26 cellular contexts compared by ENCODE assay signal in genomic region chr13:35566340-35566739, GRCh38.
DNase-seq lines count a peak whose midpoint lies in the region; ATAC-seq and TF ChIP-seq lines count a peak whose summit lies in the region.
"Had no signal": no experiment of that assay in that cellular context is flagged by ENCODE, and none has a peak within 500 bp of the region (broad histone marks: within the 10 kb centered on the region; RNA-seq: fewer than 3 reads in every experiment).

No MANE protein-coding gene starts in this region.

- no peaks in the 10 kb centered on the region for H3K36me3 ChIP-seq in OCI-LY7 (ENCODE audit: insufficient read depth, low read length)
- H3K36me3 ChIP-seq: HAP-1, thyroid gland had no signal

- TF ChIP-seq CTCF in HFF-Myc (IDR thresholded peaks at IDR 0.05; ENCODE audit: low read depth, low read length, missing control alignments) (no peak), WTC11 (IDR thresholded peaks at IDR 0.05) (no peak), OCI-LY7 (conservative IDR thresholded peaks at IDR 0.05; ENCODE audit: low read length) (no peak)

- no peaks in the 10 kb centered on the region for H3K79me2 ChIP-seq in OCI-LY7 (ENCODE audit: insufficient read depth, low read depth, low read length)

- POLR2A ChIA-PET in WTC11 (lab: Charles Lee), result no interaction called here
- POLR2A ChIA-PET in OCI-LY7 (lab: Charles Lee), result no interaction called here
- POLR2A ChIA-PET in activated CD8-positive, alpha-beta T cell treated with anti-CD3 and anti-CD28 coated beads, Interleukin-2, amount 10 ng/mL, durations not matched to agents 7 days and 5 days (lab: Charles Lee), result no interaction called here

- no peaks in the 10 kb centered on the region for H3K9me3 Mint-ChIP-seq in WTC11
- no peaks in the 10 kb centered on the region for H3K9me3 Mint-ChIP-seq in activated CD8-positive, alpha-beta T cell treated with anti-CD3 and anti-CD28 coated beads, Interleukin-2, amount 10 ng/mL, durations not matched to agents 7 days and 5 days (ENCODE audit: insufficient read depth)
- H3K9me3 Mint-ChIP-seq: activated naive CD8-positive, alpha-beta T cell treated with anti-CD3 and anti-CD28 coated beads for 36 hours; activated T-helper 2 cell treated with anti-CD3 and anti-CD28 coated beads, Interferon-gamma antibody, Interleukin-2, Interleukin-4, amounts not matched to agents 10 μg/mL and 5 μg/mL and 100 μg/mL, durations not matched to agents 14 hours and 24 hours and 36 hours; memory B cell; stimulated activated naive CD8-positive, alpha-beta T cell treated with anti-CD3 and anti-CD28 coated beads, Interleukin-15, Interleukin-2, amounts not matched to agents 100 ng/mL and 50 ng/mL, for 24 hours had no signal

- H3K4me3 Mint-ChIP-seq in WTC11, result no peak overlapping the region
- H3K4me3 Mint-ChIP-seq in activated CD8-positive, alpha-beta T cell treated with anti-CD3 and anti-CD28 coated beads, Interleukin-2, amount 10 ng/mL, durations not matched to agents 7 days and 5 days, result no peak overlapping the region
- H3K4me3 Mint-ChIP-seq: activated naive CD8-positive, alpha-beta T cell treated with anti-CD3 and anti-CD28 coated beads for 36 hours; CD4-positive, CD25-positive, alpha-beta regulatory T cell; memory B cell; stimulated activated naive CD8-positive, alpha-beta T cell treated with anti-CD3 and anti-CD28 coated beads, Interleukin-15, Interleukin-2, amounts not matched to agents 100 ng/mL and 50 ng/mL, for 24 hours had no signal

- no peaks in the 10 kb centered on the region for H4K20me1 ChIP-seq in OCI-LY7 (ENCODE audit: insufficient read depth, low read length)

- H3K9me3 ChIP-seq in OCI-LY7 (ENCODE audit: low read length), result no peaks in the 10 kb centered on the region
- H3K9me3 ChIP-seq: HAP-1, SK-N-SH, thyroid gland had no signal

- H3K4me3 ChIP-seq in HFF-Myc (replicated peaks; ENCODE audit: low read depth, low read length) (no peak overlapping the region), OCI-LY7 (ENCODE audit: low read depth, low read length, poor library complexity, severe bottlenecking) (no peak overlapping the region)
- H3K4me3 ChIP-seq: HAP-1, thyroid gland had no signal

- no peak overlapping the region for H3K4me2 ChIP-seq in OCI-LY7 (ENCODE audit: low read length)
- H3K4me2 ChIP-seq: SK-N-SH had no signal

- CTCF ChIA-PET in WTC11 (lab: Charles Lee) (no interaction called here), OCI-LY7 (lab: Charles Lee; ENCODE audit: unreplicated experiment) (no interaction called here)
- CTCF ChIA-PET in activated CD8-positive, alpha-beta T cell treated with anti-CD3 and anti-CD28 coated beads, Interleukin-2, amount 10 ng/mL, durations not matched to agents 7 days and 5 days (lab: Charles Lee), result no interaction called here

- H3K27ac ChIP-seq in OCI-LY7 (ENCODE audit: low read depth, low read length, poor library complexity, severe bottlenecking), result no peak overlapping the region
- H3K27ac ChIP-seq: thyroid gland had no signal

- no peaks in the 10 kb centered on the region for H3K4me1 ChIP-seq in OCI-LY7 (ENCODE audit: insufficient read depth, low read length, poor library complexity, severe bottlenecking)
- H3K4me1 ChIP-seq: HAP-1, thyroid gland had no signal

- no peaks in the 10 kb centered on the region for H3K27me3 Mint-ChIP-seq in WTC11 (ENCODE audit: low read depth)
- no peaks in the 10 kb centered on the region for H3K27me3 Mint-ChIP-seq in activated CD8-positive, alpha-beta T cell treated with anti-CD3 and anti-CD28 coated beads, Interleukin-2, amount 10 ng/mL, durations not matched to agents 7 days and 5 days (ENCODE audit: low read depth)
- H3K27me3 Mint-ChIP-seq: activated naive CD8-positive, alpha-beta T cell treated with anti-CD3 and anti-CD28 coated beads for 36 hours; CD4-positive, CD25-positive, alpha-beta regulatory T cell; memory B cell; stimulated activated naive CD8-positive, alpha-beta T cell treated with anti-CD3 and anti-CD28 coated beads, Interleukin-15, Interleukin-2, amounts not matched to agents 100 ng/mL and 50 ng/mL, for 24 hours had no signal

- H3K9me2 ChIP-seq in OCI-LY7 (ENCODE audit: insufficient read depth, low read length), result no peaks in the 10 kb centered on the region
- H3K9me2 ChIP-seq: SK-N-SH had no signal

- intact Hi-C loops in OCI-LY7 (cut with micrococcal nuclease; ENCODE audit: unreplicated experiment), result no loop called here

- no peak overlapping the region for H2AFZ ChIP-seq in OCI-LY7 (ENCODE audit: low read length)

- H3K4me1 Mint-ChIP-seq in WTC11, result 0 out of 2 replicates have a peak, but pooled peaks cover 4% of the 10 kb centered on the region
- H3K4me1 Mint-ChIP-seq in activated CD8-positive, alpha-beta T cell treated with anti-CD3 and anti-CD28 coated beads, Interleukin-2, amount 10 ng/mL, durations not matched to agents 7 days and 5 days (ENCODE audit: low read depth), result no peaks in the 10 kb centered on the region
- H3K4me1 Mint-ChIP-seq: activated naive CD8-positive, alpha-beta T cell treated with anti-CD3 and anti-CD28 coated beads for 36 hours; CD4-positive, CD25-positive, alpha-beta regulatory T cell; memory B cell had no signal

- H3K36me3 Mint-ChIP-seq in WTC11, result no peaks in the 10 kb centered on the region
- no peaks in the 10 kb centered on the region for H3K36me3 Mint-ChIP-seq in activated CD8-positive, alpha-beta T cell treated with anti-CD3 and anti-CD28 coated beads, Interleukin-2, amount 10 ng/mL, durations not matched to agents 7 days and 5 days (ENCODE audit: low read depth)
- H3K36me3 Mint-ChIP-seq: activated naive CD8-positive, alpha-beta T cell treated with anti-CD3 and anti-CD28 coated beads for 36 hours; CD4-positive, CD25-positive, alpha-beta regulatory T cell had no signal

- ATAC-seq in WTC11 (no peak), GM21723 (IDR thresholded peaks at IDR 0.05; ENCODE audit: unreplicated experiment) (no peak)
- ATAC-seq in activated CD8-positive, alpha-beta T cell treated with anti-CD3 and anti-CD28 coated beads, Interleukin-2, amount 10 ng/mL, durations not matched to agents 7 days and 5 days, result no peak
- ATAC-seq: left cardiac atrium had no signal

- peak overlapping the region; percentile 88; the same call in 1 of the 2 replicates for H3K27ac Mint-ChIP-seq in WTC11
- no peak overlapping the region for H3K27ac Mint-ChIP-seq in activated CD8-positive, alpha-beta T cell treated with anti-CD3 and anti-CD28 coated beads, Interleukin-2, amount 10 ng/mL, durations not matched to agents 7 days and 5 days
- H3K27ac Mint-ChIP-seq: activated naive CD8-positive, alpha-beta T cell treated with anti-CD3 and anti-CD28 coated beads for 36 hours; activated T-helper 2 cell treated with anti-CD3 and anti-CD28 coated beads, Interferon-gamma antibody, Interleukin-2, Interleukin-4, amounts not matched to agents 10 μg/mL and 5 μg/mL and 100 μg/mL, durations not matched to agents 14 hours and 24 hours and 36 hours; CD4-positive, CD25-positive, alpha-beta regulatory T cell; memory B cell; stimulated activated naive CD8-positive, alpha-beta T cell treated with anti-CD3 and anti-CD28 coated beads, Interleukin-15, Interleukin-2, amounts not matched to agents 100 ng/mL and 50 ng/mL, for 24 hours had no signal

- DNase-seq in HFF-Myc (ENCODE audit: extremely low read depth, low read depth) (peak; percentile 7), NAMALWA (ENCODE audit: low spot score) (peak; percentile 21), WTC11 (ENCODE audit: low spot score) (no peak), OCI-LY7 (ENCODE audit: low spot score) (no peak)
- DNase-seq in activated CD4-positive, CD25-positive, alpha-beta regulatory T cell treated with anti-CD3 and anti-CD28 coated beads, Interleukin-2, amount 50 U/mL, for 72 hours, result no peak
- DNase-seq in activated CD8-positive, alpha-beta T cell treated with anti-CD3 and anti-CD28 coated beads, Interleukin-2, amount 10 ng/mL, durations not matched to agents 7 days and 5 days, result no peak
- DNase-seq: activated CD4-positive, alpha-beta T cell treated with anti-CD3 and anti-CD28 coated beads, Interleukin-2, amount 50 U/mL, for 48 hours; activated CD4-positive, CD25-positive, alpha-beta regulatory T cell; activated naive CD8-positive, alpha-beta T cell treated with anti-CD3 and anti-CD28 coated beads for 36 hours; CD4-positive, CD25-positive, alpha-beta regulatory T cell; central memory CD4-positive, alpha-beta T cell; dermis blood vessel endothelial cell; DMS153; head of caudate nucleus; left cardiac atrium; NCI-H1092; NCI-H187 treated with DMSO at 0.1 percent for 48 hours; NCI-H526 treated with DMSO at 0.1 percent for 48 hours; nucleus accumbens; SK-N-SH; thyroid gland had no signal

- no TSS peak for BruUV-seq in OCI-LY7 (replicated peaks; lab: Mats Ljungman, UMichigan)

TF ChIP-seq in WTC11, 78 proteins besides CTCF, POLR2A, EP300 and RAD21 (continues in another document):
- TF ChIP-seq ATF2 (CRISPR knock-in tag; IDR thresholded peaks at IDR 0.05; ENCODE audit: borderline replicate concordance, low read depth) (no peak), ZNF281 (CRISPR knock-in tag; IDR thresholded peaks at IDR 0.05) (no peak)

Comparison
In these comparisons a context has a peak if more than half of its experiments do, and no peak if none do; other contexts are left out.
1. DNase-seq: peak in HFF-Myc (single experiment) and NAMALWA (single experiment); none in WTC11 (single experiment), activated CD4-positive, CD25-positive, alpha-beta regulatory T cell treated with anti-CD3 and anti-CD28 coated beads, Interleukin-2, amount 50 U/mL, for 72 hours (single experiment), OCI-LY7 (single experiment) and activated CD8-positive, alpha-beta T cell treated with anti-CD3 and anti-CD28 coated beads, Interleukin-2, amount 10 ng/mL, durations not matched to agents 7 days and 5 days (single experiment).